Comparison of ENCODE assay signal across 18 cellular contexts in genomic region chr1:913491-914252, GRCh38. TPM values are rescaled to one million over a fixed set of nuclear protein-coding genes. Genes with fewer than 3 reads are reported as not detected.
DNase-seq lines count a peak whose midpoint lies in the region; ATAC-seq and TF ChIP-seq lines count a peak whose summit lies in the region.
"Had no signal": no experiment of that assay in that cellular context is flagged by ENCODE, and none has a peak within 500 bp of the region (broad histone marks: within the 10 kb centered on the region; RNA-seq: fewer than 3 reads in every experiment).

No MANE protein-coding gene starts in this region.

- DNase-seq in activated effector memory CD4-positive, alpha-beta T cell treated with anti-CD3 and anti-CD28 coated beads, Interleukin-2, amount 50 U/mL, for 16 hours = peak; percentile 62
- DNase-seq in activated effector memory CD4-positive, alpha-beta T cell treated with Interleukin-2 at 50 U/mL for 16 hours = no peak
- peak; percentile 0 for DNase-seq in GM06990 (ENCODE audit: extremely low read depth, insufficient read length)
- DNase-seq in effector CD4-positive, alpha-beta T cell = peak; percentile 1
- DNase-seq in progenitor cell of endocrine pancreas (ENCODE audit: low spot score, unreplicated experiment) = peak; percentile 8
- no peak for DNase-seq in ureter (ENCODE audit: low spot score)
- DNase-seq: activated CD4-positive, alpha-beta memory T cell treated with anti-CD3 and anti-CD28 coated beads, Interleukin-2, amount 10 ng/mL, durations not matched to agents 7 days and 5 days; amygdala; HCEC 1CT; NCI-H446 treated with DMSO at 0.1 percent for 48 hours; OCI-M1; stimulated activated CD4-positive, alpha-beta T cell treated with anti-CD3 and anti-CD28 coated beads, Interleukin-2, amount 100 ng/mL, for 48 hours; SW 1271 had no signal

- H3K27me3 Mint-ChIP-seq in progenitor cell of endocrine pancreas = peaks cover 50% of the 10 kb centered on the region

- no peaks in the 10 kb centered on the region for H3K9me3 Mint-ChIP-seq in progenitor cell of endocrine pancreas (ENCODE audit: low read depth)
- H3K9me3 Mint-ChIP-seq: activated CD4-positive, alpha-beta memory T cell treated with anti-CD3 and anti-CD28 coated beads, Interleukin-2, amount 10 ng/mL, durations not matched to agents 7 days and 5 days; activated T-helper 17 cell treated with anti-CD3 and anti-CD28 coated beads, Interleukin-2, amount 50 U/mL, for 72 hours had no signal

- no peak overlapping the region for H3K4me3 ChIP-seq in GM06990 (replicated peaks; ENCODE audit: low read depth, low read length)

- no peaks in the 10 kb centered on the region; the same call in 1 of the 2 replicates for H3K27me3 ChIP-seq in GM06990 (replicated peaks; ENCODE audit: control insufficient read depth, insufficient read depth, low read length)

- H3K4me3 Mint-ChIP-seq in progenitor cell of endocrine pancreas (ENCODE audit: low read depth) = no peak overlapping the region
- H3K4me3 Mint-ChIP-seq: activated CD4-positive, alpha-beta memory T cell treated with anti-CD3 and anti-CD28 coated beads, Interleukin-2, amount 10 ng/mL, durations not matched to agents 7 days and 5 days; activated T-helper 17 cell treated with anti-CD3 and anti-CD28 coated beads, Interleukin-2, amount 50 U/mL, for 72 hours; naive thymus-derived CD8-positive, alpha-beta T cell had no signal

- H3K27ac Mint-ChIP-seq in progenitor cell of endocrine pancreas = no peak overlapping the region
- H3K27ac Mint-ChIP-seq: activated CD4-positive, alpha-beta memory T cell treated with anti-CD3 and anti-CD28 coated beads, Interleukin-2, amount 10 ng/mL, durations not matched to agents 7 days and 5 days; activated T-helper 17 cell treated with anti-CD3 and anti-CD28 coated beads, Interleukin-2, amount 50 U/mL, for 72 hours; naive thymus-derived CD8-positive, alpha-beta T cell had no signal

- ATAC-seq in GM19324 (IDR thresholded peaks at IDR 0.05; ENCODE audit: low FRiP score, unreplicated experiment) (no peak), HG03196 (IDR thresholded peaks at IDR 0.05; ENCODE audit: unreplicated experiment) (no peak)
- ATAC-seq: activated T-helper 17 cell treated with anti-CD3 and anti-CD28 coated beads, Interleukin-2, amount 50 U/mL, for 72 hours had no signal

- peaks cover 30% of the 10 kb centered on the region for H3K4me1 Mint-ChIP-seq in progenitor cell of endocrine pancreas (ENCODE audit: low read depth)
- H3K4me1 Mint-ChIP-seq: activated T-helper 17 cell treated with anti-CD3 and anti-CD28 coated beads, Interleukin-2, amount 50 U/mL, for 72 hours had no signal

- TF ChIP-seq CTCF in GM06990 (IDR thresholded peaks at IDR 0.05; ENCODE audit: insufficient read depth, low read length, poor library complexity, severe bottlenecking) = no peak
- TF ChIP-seq CTCF in progenitor cell of endocrine pancreas (IDR thresholded peaks at IDR 0.05; ENCODE audit: unreplicated experiment) = no peak

- no peaks in the 10 kb centered on the region for H3K36me3 ChIP-seq in GM06990 (ENCODE audit: control insufficient read depth, insufficient read depth, low read length)

- peaks cover 2% of the 10 kb centered on the region for H3K36me3 Mint-ChIP-seq in progenitor cell of endocrine pancreas (ENCODE audit: insufficient read depth)
- H3K36me3 Mint-ChIP-seq: naive thymus-derived CD8-positive, alpha-beta T cell had no signal

RNA-seq across cellular contexts. Expression of gene SAMD11, which starts 10.1 kb away (rescaled TPM):
- total RNA-seq in progenitor cell of endocrine pancreas (42.9 and 53.9 TPM in 2 replicates), ureter (13.9 TPM)
- total RNA-seq: activated CD4-positive, alpha-beta memory T cell treated with anti-CD3 and anti-CD28 coated beads, Interleukin-2, amount 10 ng/mL, durations not matched to agents 7 days and 5 days; activated T-helper 17 cell treated with anti-CD3 and anti-CD28 coated beads, Interleukin-2, amount 50 U/mL, for 72 hours; naive thymus-derived CD8-positive, alpha-beta T cell had no signal

RNA-seq across cellular contexts. Expression of gene NOC2L, which starts 45.4 kb away (rescaled TPM):
- total RNA-seq in progenitor cell of endocrine pancreas (71.9 and 78.2 TPM in 2 replicates), ureter (71.9 TPM)

RNA-seq across cellular contexts. Expression of gene KLHL17, which starts 46.7 kb away (rescaled TPM):
- 45.3 and 47.5 TPM in 2 replicates for total RNA-seq in progenitor cell of endocrine pancreas
- 8.6 TPM for total RNA-seq in ureter

RNA-seq across cellular contexts. Expression of gene PLEKHN1, which starts 52.6 kb away (rescaled TPM):
- total RNA-seq in progenitor cell of endocrine pancreas = 1.1 and 1.9 TPM in 2 replicates
- total RNA-seq in ureter = 28.5 TPM
- total RNA-seq: temporal lobe had no signal

Comparison
In these comparisons a context has a peak if more than half of its experiments do, and no peak if none do; other contexts are left out.
1. DNase-seq: peak in activated effector memory CD4-positive, alpha-beta T cell treated with anti-CD3 and anti-CD28 coated beads, Interleukin-2, amount 50 U/mL, for 16 hours (single experiment), GM06990 (single experiment), effector CD4-positive, alpha-beta T cell (single experiment) and progenitor cell of endocrine pancreas (single experiment); none in activated effector memory CD4-positive, alpha-beta T cell treated with Interleukin-2 at 50 U/mL for 16 hours (single experiment) and ureter (single experiment).